In genomic region chr5:134116291-134116690, GRCh38 we compare ENCODE assay signal across 16 cellular contexts. TPM values are rescaled to one million over a fixed set of nuclear protein-coding genes. Genes with fewer than 3 reads are reported as not detected.
DNase-seq lines count a peak whose midpoint lies in the region; ATAC-seq and TF ChIP-seq lines count a peak whose summit lies in the region.
"Had no signal": no experiment of that assay in that cellular context is flagged by ENCODE, and none has a peak within 500 bp of the region (broad histone marks: within the 10 kb centered on the region; RNA-seq: fewer than 3 reads in every experiment).

No MANE protein-coding gene starts in this region.

- H3K27ac Mint-ChIP-seq in activated CD4-positive, alpha-beta T cell treated with anti-CD3 and anti-CD28 coated beads, Interleukin-2, amount 10 ng/mL, durations not matched to agents 24 days and 14 days = peak overlapping the region; percentile 80
- peak overlapping the region; percentile 64 for H3K27ac Mint-ChIP-seq in progenitor cell of endocrine pancreas

- peaks cover 56% of the 10 kb centered on the region for H3K36me3 Mint-ChIP-seq in activated CD4-positive, alpha-beta T cell treated with anti-CD3 and anti-CD28 coated beads, Interleukin-2, amount 10 ng/mL, durations not matched to agents 24 days and 14 days (ENCODE audit: low read depth)
- H3K36me3 Mint-ChIP-seq in progenitor cell of endocrine pancreas (ENCODE audit: insufficient read depth) = peaks cover 4% of the 10 kb centered on the region

- ATAC-seq in GM21825 (IDR thresholded peaks at IDR 0.05; ENCODE audit: unreplicated experiment) = no peak
- ATAC-seq: heart right ventricle, left lobe of liver had no signal

- H3K36me3 ChIP-seq in SJSA1 = peaks cover 59% of the 10 kb centered on the region
- peaks cover 54% of the 10 kb centered on the region for H3K36me3 ChIP-seq in effector memory CD4-positive, alpha-beta T cell (ENCODE audit: control insufficient read depth, insufficient read depth, low read length)
- H3K36me3 ChIP-seq: heart right ventricle, upper lobe of left lung had no signal

- DNase-seq in activated CD4-positive, alpha-beta T cell treated with anti-CD3 and anti-CD28 coated beads, Interleukin-2, amount 10 ng/mL, durations not matched to agents 24 days and 14 days = no peak
- DNase-seq in activated CD4-positive, alpha-beta T cell treated with anti-CD3 and anti-CD28 coated beads for 4 hours = no peak
- DNase-seq in SJSA1 (ENCODE audit: low read depth in 1 of 2, low spot score in 2 of 2) (no peak), progenitor cell of endocrine pancreas (ENCODE audit: low spot score, unreplicated experiment) (no peak), NCI-H187 treated with DMSO at 0.1 percent for 48 hours (lab: John Stamatoyannopoulos, UW) (no peak)
- DNase-seq in effector memory CD4-positive, alpha-beta T cell = no peak
- no peak for DNase-seq in stimulated activated CD4-positive, alpha-beta T cell treated with anti-CD3 and anti-CD28 coated beads, Interleukin-2, amount 100 ng/mL, for 48 hours
- DNase-seq: DMS 273 treated with DMSO at 0.1 percent for 48 hours, heart right ventricle, Karpas-422, NCI-H1694, Right ventricle myocardium superior, upper lobe of left lung had no signal

- no peak overlapping the region for H3K27ac ChIP-seq in SJSA1
- peak overlapping the region; percentile 85 for H3K27ac ChIP-seq in effector memory CD4-positive, alpha-beta T cell (ENCODE audit: insufficient read depth, low read length, poor library complexity, severe bottlenecking)
- H3K27ac ChIP-seq: epithelial cell of prostate had no signal

- H3K27me3 ChIP-seq in SJSA1 (replicated peaks) = no peaks in the 10 kb centered on the region
- H3K27me3 ChIP-seq in effector memory CD4-positive, alpha-beta T cell (replicated peaks; ENCODE audit: control insufficient read depth, insufficient read depth, low read length, poor library complexity, severe bottlenecking) = no peaks in the 10 kb centered on the region

- H3K4me1 Mint-ChIP-seq in activated CD4-positive, alpha-beta T cell treated with anti-CD3 and anti-CD28 coated beads, Interleukin-2, amount 10 ng/mL, durations not matched to agents 24 days and 14 days = peaks cover 68% of the 10 kb centered on the region
- peaks cover 12% of the 10 kb centered on the region for H3K4me1 Mint-ChIP-seq in progenitor cell of endocrine pancreas (ENCODE audit: low read depth)

- TF ChIP-seq CTCF in progenitor cell of endocrine pancreas (IDR thresholded peaks at IDR 0.05; ENCODE audit: unreplicated experiment) = no peak

- peak overlapping the region; percentile 68 for H3K4me3 ChIP-seq in SJSA1
- H3K4me3 ChIP-seq in effector memory CD4-positive, alpha-beta T cell (ENCODE audit: insufficient read depth, low read depth, low read length, poor library complexity, severe bottlenecking) = peak overlapping the region; percentile 80

- peaks cover 42% of the 10 kb centered on the region for H3K4me1 ChIP-seq in SJSA1 (replicated peaks)
- H3K4me1 ChIP-seq in effector memory CD4-positive, alpha-beta T cell (ENCODE audit: control insufficient read depth, insufficient read depth, low read length, poor library complexity, severe bottlenecking) = peaks cover 54% of the 10 kb centered on the region

- H3K4me3 Mint-ChIP-seq in activated CD4-positive, alpha-beta T cell treated with anti-CD3 and anti-CD28 coated beads, Interleukin-2, amount 10 ng/mL, durations not matched to agents 24 days and 14 days = peak overlapping the region; percentile 79
- H3K4me3 Mint-ChIP-seq in progenitor cell of endocrine pancreas (ENCODE audit: low read depth) = peak overlapping the region; percentile 74

- H3K9me3 Mint-ChIP-seq in activated CD4-positive, alpha-beta T cell treated with anti-CD3 and anti-CD28 coated beads, Interleukin-2, amount 10 ng/mL, durations not matched to agents 24 days and 14 days = no peaks in the 10 kb centered on the region
- H3K9me3 Mint-ChIP-seq in progenitor cell of endocrine pancreas (ENCODE audit: low read depth) = no peaks in the 10 kb centered on the region

- H3K9me3 ChIP-seq in SJSA1 (replicated peaks) = no peaks in the 10 kb centered on the region
- H3K9me3 ChIP-seq in effector memory CD4-positive, alpha-beta T cell (ENCODE audit: control insufficient read depth, low read length) = no peaks in the 10 kb centered on the region
- H3K9me3 ChIP-seq: heart right ventricle, upper lobe of left lung had no signal

- intact Hi-C loops in activated CD4-positive, alpha-beta T cell treated with anti-CD3 and anti-CD28 coated beads, Interleukin-2, amount 10 ng/mL, durations not matched to agents 24 days and 14 days (cut with micrococcal nuclease) = no loop called here

- H3K27me3 Mint-ChIP-seq in activated CD4-positive, alpha-beta T cell treated with anti-CD3 and anti-CD28 coated beads, Interleukin-2, amount 10 ng/mL, durations not matched to agents 24 days and 14 days = peaks cover 18% of the 10 kb centered on the region
- peaks cover 25% of the 10 kb centered on the region for H3K27me3 Mint-ChIP-seq in progenitor cell of endocrine pancreas

RNA-seq across cellular contexts. Expression of gene TCF7, which starts 1.8 kb away (rescaled TPM):
- 112 and 113 TPM in 2 replicates for total RNA-seq in activated CD4-positive, alpha-beta T cell treated with anti-CD3 and anti-CD28 coated beads, Interleukin-2, amount 10 ng/mL, durations not matched to agents 24 days and 14 days
- 17.8 and 33.5 TPM in 2 replicates for total RNA-seq in SJSA1 (2014; rRNA removed; shearing (Covaris generic))
- total RNA-seq in progenitor cell of endocrine pancreas = 14.4 and 16.6 TPM in 2 replicates
